Comparison of ENCODE assay signal across 8 cellular contexts in the genomic region with DNA sequence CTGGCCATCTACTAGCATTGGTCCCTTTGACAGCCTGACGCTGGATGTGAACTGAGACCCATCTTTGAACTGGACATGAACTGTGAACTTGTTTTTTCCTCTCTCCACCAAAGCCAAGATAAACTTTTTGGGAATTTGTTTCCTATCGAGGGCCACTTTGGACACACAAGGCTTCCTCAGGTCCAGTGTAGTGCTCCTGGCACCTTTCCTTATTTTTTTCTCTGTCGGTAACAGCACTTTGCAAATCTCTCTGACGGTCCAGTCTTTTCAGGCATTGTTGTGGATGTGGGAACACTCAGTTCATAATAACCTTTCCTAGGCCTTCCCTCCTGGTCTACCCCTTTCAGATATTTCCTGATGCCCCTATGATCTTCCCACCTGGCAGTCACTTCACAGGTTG. TPM values are rescaled to one million over a fixed set of nuclear protein-coding genes. Genes with fewer than 3 reads are reported as not detected.
"Had no signal": no experiment of that assay in that cellular context is flagged by ENCODE, and none has a peak within 500 bp of the region (broad histone marks: within the 10 kb centered on the region; RNA-seq: fewer than 3 reads in every experiment).

No MANE protein-coding gene starts in this region.

- H3K4me3 ChIP-seq: K562 had no signal

- H3K27ac ChIP-seq: HL-60 had no signal

- ATAC-seq: HepG2, K562 had no signal

- DNase-seq: IMR-90, KBM-7, KG1 had no signal

RNA-seq across cellular contexts. Expression of a gene that starts 5.0 kb away (rescaled TPM):
- total RNA-seq: HepG2, HT-29, HT1080, IMR-90, K562 had no signal
